Comparison of ENCODE assay signal across 1 cellular context in genomic region chr17:72349508-72350472, GRCh38.
TF ChIP-seq lines count a peak whose summit lies in the region.

No MANE protein-coding gene starts in this region.

TF ChIP-seq in HEK293, 187 proteins besides CTCF, POLR2A, EP300 and RAD21 (continued from another document):
- TF ChIP-seq ZNF776 (tag by site-specific recombination; IDR thresholded peaks at IDR 0.05; ENCODE audit: borderline replicate concordance) (no peak), ZNF518A (tag by site-specific recombination; conservative IDR thresholded peaks at IDR 0.05; ENCODE audit: low read depth) (no peak), ZNF792 (tag by site-specific recombination; IDR thresholded peaks at IDR 0.05) (no peak), ZNF2 (tag by site-specific recombination; IDR thresholded peaks at IDR 0.05) (no peak), KLF1 (tag by site-specific recombination; IDR thresholded peaks at IDR 0.05) (no peak), HOXC10 (CRISPR knock-in tag; IDR thresholded peaks at IDR 0.05) (no peak), ZNF10 (tag by site-specific recombination; IDR thresholded peaks at IDR 0.05) (no peak), ZNF202 (tag by site-specific recombination; IDR thresholded peaks at IDR 0.05; ENCODE audit: borderline replicate concordance) (no peak)
